24 cellular contexts compared by ENCODE assay signal in genomic region chr3:161419555-161420333, GRCh38. TPM values are rescaled to one million over a fixed set of nuclear protein-coding genes. Genes with fewer than 3 reads are reported as not detected.
"Had no signal": no experiment of that assay in that cellular context is flagged by ENCODE, and none has a peak within 500 bp of the region (broad histone marks: within the 10 kb centered on the region; RNA-seq: fewer than 3 reads in every experiment).

No MANE protein-coding gene starts in this region.

- H3K4me1 ChIP-seq: testis had no signal

- H3K27me3 ChIP-seq: gastroesophageal sphincter, pancreas, testis, vagina had no signal

- H3K36me3 ChIP-seq: gastroesophageal sphincter, pancreas, vagina had no signal

- ATAC-seq: gastroesophageal sphincter; left ventricle myocardium superior; right cardiac atrium; stimulated activated effector memory CD8-positive, alpha-beta T cell treated with anti-CD3 and anti-CD28 coated beads, Interleukin-12 subunit alpha, Interleukin-12 subunit beta, amount 100 ng/mL, for 72 hours had no signal

- H3K27me3 Mint-ChIP-seq: activated B cell treated with CpG ODN at 0.5 μM for 24 hours, type B pancreatic cell had no signal

- DNase-seq: activated B cell treated with CpG ODN at 0.5 μM for 24 hours; activated CD4-positive, alpha-beta T cell treated with anti-CD3 and anti-CD28 coated beads for 4 hours; activated CD4-positive, alpha-beta T cell treated with anti-CD3 and anti-CD28 coated beads, Interleukin-2, amount 50 U/mL, for 48 hours; activated effector memory CD4-positive, alpha-beta T cell treated with Interleukin-2 at 50 U/mL for 16 hours; activated naive CD4-positive, alpha-beta T cell treated with anti-CD3 and anti-CD28 coated beads for 36 hours; activated T-cell treated with anti-CD3 and anti-CD28 coated beads, Interleukin-2, amount 50 U/mL, for 48 hours; amygdala; cerebellar nuclear complex; head of caudate nucleus; hypothalamus; left ventricle myocardium superior; right cardiac atrium; stimulated activated CD4-positive, alpha-beta T cell treated with anti-CD3 and anti-CD28 coated beads, Interleukin-2, amount 100 ng/mL, for 24 hours; testis had no signal

- H3K4me1 Mint-ChIP-seq: activated B cell treated with CpG ODN at 0.5 μM for 24 hours; stimulated activated effector memory CD8-positive, alpha-beta T cell treated with anti-CD3 and anti-CD28 coated beads, Interleukin-12 subunit alpha, Interleukin-12 subunit beta, amount 100 ng/mL, for 72 hours had no signal

- H3K9me3 Mint-ChIP-seq: stimulated activated effector memory CD8-positive, alpha-beta T cell treated with anti-CD3 and anti-CD28 coated beads, Interleukin-12 subunit alpha, Interleukin-12 subunit beta, amount 100 ng/mL, for 72 hours had no signal

- H3K36me3 Mint-ChIP-seq: stimulated activated effector memory CD8-positive, alpha-beta T cell treated with anti-CD3 and anti-CD28 coated beads, Interleukin-12 subunit alpha, Interleukin-12 subunit beta, amount 100 ng/mL, for 72 hours had no signal

- H3K27ac ChIP-seq: coronary artery, gastroesophageal sphincter, pancreas, testis, vagina had no signal

- H3K9me3 ChIP-seq: gastroesophageal sphincter, pancreas, testis, vagina had no signal

- H3K4me3 Mint-ChIP-seq: activated B cell treated with CpG ODN at 0.5 μM for 24 hours; activated naive CD4-positive, alpha-beta T cell treated with anti-CD3 and anti-CD28 coated beads for 36 hours; nephron; stimulated activated effector memory CD8-positive, alpha-beta T cell treated with anti-CD3 and anti-CD28 coated beads, Interleukin-12 subunit alpha, Interleukin-12 subunit beta, amount 100 ng/mL, for 72 hours had no signal

- H3K27ac Mint-ChIP-seq: activated B cell treated with CpG ODN at 0.5 μM for 24 hours; activated naive CD4-positive, alpha-beta T cell treated with anti-CD3 and anti-CD28 coated beads for 36 hours; endodermal cell; stimulated activated effector memory CD8-positive, alpha-beta T cell treated with anti-CD3 and anti-CD28 coated beads, Interleukin-12 subunit alpha, Interleukin-12 subunit beta, amount 100 ng/mL, for 72 hours had no signal

- H3K4me3 ChIP-seq: coronary artery, gastroesophageal sphincter, pancreas, testis, vagina had no signal

RNA-seq across cellular contexts. Expression of gene SPTSSB, which starts 48.4 kb away (rescaled TPM):
- total RNA-seq: activated B cell treated with CpG ODN at 0.5 μM for 24 hours; activated CD8-positive, alpha-beta memory T cell treated with anti-CD3 and anti-CD28 coated beads for 36 hours; activated naive CD4-positive, alpha-beta T cell treated with anti-CD3 and anti-CD28 coated beads for 36 hours; pulmonary artery endothelial cell; testis had no signal
